In genomic region chr7:91796122-91796521, GRCh38 we compare ENCODE assay signal across 2 cellular contexts.
TF ChIP-seq lines count a peak whose summit lies in the region.

No MANE protein-coding gene starts in this region.

TF ChIP-seq in HepG2, 621 proteins besides CTCF, POLR2A, EP300 and RAD21 (continued from another document):
- TF ChIP-seq CEBPB (IDR thresholded peaks at IDR 0.05; ENCODE audit: borderline replicate concordance, low read depth, low read length) = peak; percentile 66; the same call in 1 of the 2 replicates

TF ChIP-seq in H1, 55 proteins besides CTCF, POLR2A, EP300 and RAD21 (continued from another document):
- TF ChIP-seq YY1 (IDR thresholded peaks at IDR 0.05; ENCODE audit: low read depth, low read length) (no peak), CEBPB (IDR thresholded peaks at IDR 0.05; ENCODE audit: low read depth, low read length) (peak; percentile 2; the same call in 1 of the 2 replicates), POLR2AphosphoS5 (IDR thresholded peaks at IDR 0.05; ENCODE audit: low read depth, low read length) (no peak), JUND (IDR thresholded peaks at IDR 0.05; ENCODE audit: low read length) (no peak), TBP (IDR thresholded peaks at IDR 0.05; ENCODE audit: low read depth, low read length) (no peak)
